In the genomic region with DNA sequence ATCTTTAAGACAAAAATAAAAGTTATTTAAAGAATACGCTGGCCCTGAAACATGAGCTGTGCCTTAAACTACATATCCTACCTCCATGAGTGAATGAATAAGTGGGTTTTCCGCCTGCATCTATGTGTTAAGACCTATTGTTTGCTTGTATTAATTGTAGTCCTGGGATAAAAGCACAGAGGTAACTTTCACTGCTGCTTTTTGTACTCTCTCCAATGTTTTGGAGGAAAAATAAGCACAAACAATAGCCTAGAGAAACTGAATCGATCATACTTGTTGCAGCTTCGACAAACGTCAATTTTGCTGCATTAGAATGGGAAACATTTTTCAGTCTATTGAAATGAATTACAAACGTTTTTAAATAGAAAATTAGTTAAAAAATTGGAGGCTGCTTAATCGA, we compare ENCODE assay signal across 8 cellular contexts. TPM values are rescaled to one million over a fixed set of nuclear protein-coding genes. Genes with fewer than 3 reads are reported as not detected.
DNase-seq lines count a peak whose midpoint lies in the region; ATAC-seq and TF ChIP-seq lines count a peak whose summit lies in the region.
"Had no signal": no experiment of that assay in that cellular context is flagged by ENCODE, and none has a peak within 500 bp of the region (broad histone marks: within the 10 kb centered on the region; RNA-seq: fewer than 3 reads in every experiment).

No MANE protein-coding gene starts in this region.

- POLR2A ChIA-PET in CD4-positive, alpha-beta T cell (lab: Charles Lee): interaction anchor here (0.7 to 2.5 kb wide), 8 partner anchors 9 to 889 kb away, joined by 3 to 39 read pairs (median 10); a partner anchor contains a TSS
- POLR2A ChIA-PET in naive thymus-derived CD8-positive, alpha-beta T cell (lab: Charles Lee): interaction anchor here (1.8 to 4.9 kb wide), 6 partner anchors 8 to 81 kb away, joined by 6 to 52 read pairs (median 9); no protein-coding TSS in a partner anchor

- peaks cover 31% of the 10 kb centered on the region for H3K79me2 ChIP-seq in GM23338 (replicated peaks; ENCODE audit: insufficient read depth)

- intact Hi-C loops in CD4-positive, alpha-beta T cell (cut with DNase I, micrococcal nuclease): loop anchor here in 1 of 2 experiments (2.0 to 5.0 kb wide), 4 partner anchors 81 to 764 kb away; a partner anchor contains a TSS
- intact Hi-C loops in activated T-helper 2 cell treated with anti-CD3 and anti-CD28 coated beads, Interferon-gamma antibody, Interleukin-2, Interleukin-4, amounts not matched to agents 10 μg/mL and 5 μg/mL and 100 μg/mL, durations not matched to agents 14 hours and 24 hours and 36 hours (cut with micrococcal nuclease): loop anchor here (2.0 kb wide), 1 partner anchor 741 kb away; a partner anchor contains a TSS

- no peaks in the 10 kb centered on the region for H3F3A ChIP-seq in GM23338 (replicated peaks; ENCODE audit: low read depth)

- no peak overlapping the region for H3K27ac ChIP-seq in CD4-positive, alpha-beta T cell (ENCODE audit: low read depth, low read length)
- H3K27ac ChIP-seq in GM23338 (ENCODE audit: low read depth): no peak overlapping the region

- H3K27me3 Mint-ChIP-seq in CD4-positive, alpha-beta T cell: no peaks in the 10 kb centered on the region
- peaks cover 9% of the 10 kb centered on the region for H3K27me3 Mint-ChIP-seq in GM23338 (ENCODE audit: insufficient read depth, low read depth, poor library complexity)
- peaks cover 24% of the 10 kb centered on the region for H3K27me3 Mint-ChIP-seq in activated T-helper 2 cell treated with anti-CD3 and anti-CD28 coated beads, Interferon-gamma antibody, Interleukin-2, Interleukin-4, amounts not matched to agents 10 μg/mL and 5 μg/mL and 100 μg/mL, durations not matched to agents 14 hours and 24 hours and 36 hours (ENCODE audit: low read depth)
- H3K27me3 Mint-ChIP-seq in naive thymus-derived CD8-positive, alpha-beta T cell: no peaks in the 10 kb centered on the region

- H3K36me3 ChIP-seq in GM23338 (ENCODE audit: insufficient read depth): no peaks in the 10 kb centered on the region

- H3K27me3 ChIP-seq in CD4-positive, alpha-beta T cell (ENCODE audit: control insufficient read depth, insufficient read depth, low read length): no peaks in the 10 kb centered on the region
- H3K27me3 ChIP-seq in GM23338 (ENCODE audit: insufficient read depth): peaks cover 9% of the 10 kb centered on the region; the same call in 1 of the 2 replicates

- H3K4me3 Mint-ChIP-seq in CD4-positive, alpha-beta T cell: peak overlapping the region; percentile 96
- peak overlapping the region; percentile 86 for H3K4me3 Mint-ChIP-seq in GM23338
- H3K4me3 Mint-ChIP-seq in activated T-helper 2 cell treated with anti-CD3 and anti-CD28 coated beads, Interferon-gamma antibody, Interleukin-2, Interleukin-4, amounts not matched to agents 10 μg/mL and 5 μg/mL and 100 μg/mL, durations not matched to agents 14 hours and 24 hours and 36 hours (ENCODE audit: low read depth): peak overlapping the region; percentile 1
- H3K4me3 Mint-ChIP-seq in naive thymus-derived CD8-positive, alpha-beta T cell: peak overlapping the region in 9 of 10 donors; percentile 83 to 95 (median 89)

- H2AFZ ChIP-seq in GM23338: no peak overlapping the region

- H3K9me3 ChIP-seq in CD4-positive, alpha-beta T cell (ENCODE audit: control insufficient read depth, low read length): no peaks in the 10 kb centered on the region

- CTCF ChIA-PET in CD4-positive, alpha-beta T cell (lab: Charles Lee): no interaction called here

- H3K4me1 ChIP-seq in GM23338 (ENCODE audit: insufficient read depth): peaks cover 23% of the 10 kb centered on the region

- H4K20me1 ChIP-seq in GM23338 (replicated peaks; ENCODE audit: insufficient read depth): peaks cover 19% of the 10 kb centered on the region

- peak overlapping the region; percentile 89 for H3K27ac Mint-ChIP-seq in CD4-positive, alpha-beta T cell
- no peak overlapping the region for H3K27ac Mint-ChIP-seq in GM23338
- H3K27ac Mint-ChIP-seq in activated T-helper 2 cell treated with anti-CD3 and anti-CD28 coated beads, Interferon-gamma antibody, Interleukin-2, Interleukin-4, amounts not matched to agents 10 μg/mL and 5 μg/mL and 100 μg/mL, durations not matched to agents 14 hours and 24 hours and 36 hours: no peak overlapping the region
- H3K27ac Mint-ChIP-seq in naive thymus-derived CD8-positive, alpha-beta T cell: peak overlapping the region in 3 of 10 donors; percentile 81 to 96 (median 94)

- no peaks in the 10 kb centered on the region for H3K9me2 ChIP-seq in GM23338 (ENCODE audit: insufficient read depth)

- no peak for DNase-seq in CD4-positive, alpha-beta T cell
- no peak for DNase-seq in GM23338 (ENCODE audit: low spot score)
- no peak for DNase-seq in activated T-helper 2 cell treated with anti-CD3 and anti-CD28 coated beads, Interferon-gamma antibody, Interleukin-2, Interleukin-4, amounts not matched to agents 10 μg/mL and 5 μg/mL and 100 μg/mL, durations not matched to agents 14 hours and 24 hours and 36 hours (ENCODE audit: low spot score)
- DNase-seq in naive thymus-derived CD8-positive, alpha-beta T cell: no peak
- no peak for DNase-seq in ACHN
- DNase-seq in G401 (ENCODE audit: low spot score): no peak
- DNase-seq in GM13976 (ENCODE audit: low spot score): no peak
- DNase-seq: Karpas-422 had no signal

- in situ Hi-C loops in ACHN (cut with HindIII; ENCODE audit: low pct_ligation_motif_present, low pct_unique_long_range_greater_than_20kb, low sequenced_read_pairs): no loop called here
- in situ Hi-C loops in G401 (cut with HindIII; ENCODE audit: low sequenced_read_pairs): no loop called here
- in situ Hi-C loops in GM13976 (cut with MboI; ENCODE audit: low sequenced_read_pairs, unreplicated experiment): no loop called here

- H3K4me2 ChIP-seq in GM23338: peak overlapping the region; percentile 84

- TF ChIP-seq CTCF in CD4-positive, alpha-beta T cell (IDR thresholded peaks at IDR 0.05): no peak
- TF ChIP-seq CTCF in GM23338 (conservative IDR thresholded peaks at IDR 0.05; ENCODE audit: low read depth in 2 of 2) (no peak), GM13976 (IDR thresholded peaks at IDR 0.05; ENCODE audit: borderline replicate concordance, control extremely low read depth, extremely low read depth, insufficient read depth, missing control alignments) (no peak)

- H3K36me3 Mint-ChIP-seq in CD4-positive, alpha-beta T cell (ENCODE audit: low read depth): peaks cover 18% of the 10 kb centered on the region
- peaks cover 10% of the 10 kb centered on the region; the same call in 2 of the 3 replicates for H3K36me3 Mint-ChIP-seq in GM23338 (ENCODE audit: low read depth)
- H3K36me3 Mint-ChIP-seq in activated T-helper 2 cell treated with anti-CD3 and anti-CD28 coated beads, Interferon-gamma antibody, Interleukin-2, Interleukin-4, amounts not matched to agents 10 μg/mL and 5 μg/mL and 100 μg/mL, durations not matched to agents 14 hours and 24 hours and 36 hours (ENCODE audit: low read depth): peaks cover 33% of the 10 kb centered on the region
- no peaks in the 10 kb centered on the region for H3K36me3 Mint-ChIP-seq in naive thymus-derived CD8-positive, alpha-beta T cell

- ATAC-seq in CD4-positive, alpha-beta T cell (ENCODE audit: poor library complexity): no peak
- no peak for ATAC-seq in GM23338
- no peak for ATAC-seq in naive thymus-derived CD8-positive, alpha-beta T cell

- H3K4me1 Mint-ChIP-seq in CD4-positive, alpha-beta T cell (ENCODE audit: low read depth): peaks cover 35% of the 10 kb centered on the region
- H3K4me1 Mint-ChIP-seq in GM23338: peaks cover 25% of the 10 kb centered on the region
- H3K4me1 Mint-ChIP-seq in activated T-helper 2 cell treated with anti-CD3 and anti-CD28 coated beads, Interferon-gamma antibody, Interleukin-2, Interleukin-4, amounts not matched to agents 10 μg/mL and 5 μg/mL and 100 μg/mL, durations not matched to agents 14 hours and 24 hours and 36 hours (ENCODE audit: low read depth): peaks cover 28% of the 10 kb centered on the region
- H3K4me1 Mint-ChIP-seq in naive thymus-derived CD8-positive, alpha-beta T cell: peaks cover 15 to 36% (median 27%) of the 10 kb centered on the region in 4 donors

- no peaks in the 10 kb centered on the region for H3K9me3 Mint-ChIP-seq in CD4-positive, alpha-beta T cell
- H3K9me3 Mint-ChIP-seq in GM23338: no peaks in the 10 kb centered on the region
- no peaks in the 10 kb centered on the region for H3K9me3 Mint-ChIP-seq in activated T-helper 2 cell treated with anti-CD3 and anti-CD28 coated beads, Interferon-gamma antibody, Interleukin-2, Interleukin-4, amounts not matched to agents 10 μg/mL and 5 μg/mL and 100 μg/mL, durations not matched to agents 14 hours and 24 hours and 36 hours
- no peaks in the 10 kb centered on the region for H3K9me3 Mint-ChIP-seq in naive thymus-derived CD8-positive, alpha-beta T cell

- H3K4me3 ChIP-seq in GM23338: peak overlapping the region; percentile 92

TF ChIP-seq in GM23338, 12 proteins besides CTCF, POLR2A, EP300 and RAD21 (continues in another document):
- TF ChIP-seq NANOG (IDR thresholded peaks at IDR 0.05; ENCODE audit: borderline replicate concordance): no peak

RNA-seq across cellular contexts. Expression of a gene that starts 1.3 kb away (rescaled TPM):
- 100 to 1,000 TPM; 226 to 228 TPM for total RNA-seq in CD4-positive, alpha-beta T cell
- 558 and 566 TPM in 2 replicates for total RNA-seq in GM23338 (2014; rRNA removed; shearing (Covaris generic))
- 84.3 and 89.4 TPM in 2 replicates for polyA plus RNA-seq in GM23338 (2016; fragmentation: Nextera tagmentation; extraction: Ambion mirVana)
- 230 and 238 TPM in 2 replicates for total RNA-seq in activated T-helper 2 cell treated with anti-CD3 and anti-CD28 coated beads, Interferon-gamma antibody, Interleukin-2, Interleukin-4, amounts not matched to agents 10 μg/mL and 5 μg/mL and 100 μg/mL, durations not matched to agents 14 hours and 24 hours and 36 hours
- total RNA-seq in naive thymus-derived CD8-positive, alpha-beta T cell: 100 to 1,000 TPM; 160 to 174 TPM
- 10 to 100 TPM; 30.6 to 59.2 (median 33.4) TPM for polyA plus RNA-seq in naive thymus-derived CD8-positive, alpha-beta T cell
- 247 and 292 TPM in 2 replicates for total RNA-seq in G401 (2014; rRNA removed; shearing (Covaris generic))

Comparison
In these comparisons a context has a peak if more than half of its experiments do, and no peak if none do; other contexts are left out.
1. H3K4me3 Mint-ChIP-seq: peak in every context shown above with its lines; median percentile 96 in CD4-positive, alpha-beta T cell; 89 in naive thymus-derived CD8-positive, alpha-beta T cell; 86 in GM23338; 1 in activated T-helper 2 cell treated with anti-CD3 and anti-CD28 coated beads, Interferon-gamma antibody, Interleukin-2, Interleukin-4, amounts not matched to agents 10 μg/mL and 5 μg/mL and 100 μg/mL, durations not matched to agents 14 hours and 24 hours and 36 hours.